ENCODE assay signal across 26 cellular contexts in genomic region chr5:78726003-78726402, GRCh38.
"Had no signal": no experiment of that assay in that cellular context is flagged by ENCODE, and none has a peak within 500 bp of the region (broad histone marks: within the 10 kb centered on the region; RNA-seq: fewer than 3 reads in every experiment).

No MANE protein-coding gene starts in this region.

- H3K36me3 ChIP-seq: gastroesophageal sphincter, heart left ventricle, ovary, spleen, suprapubic skin, transverse colon, upper lobe of right lung, uterus had no signal

- H3K79me2 ChIP-seq: hepatocyte had no signal

- H3K4me3 Mint-ChIP-seq: effector memory CD8-positive, alpha-beta T cell; naive thymus-derived CD8-positive, alpha-beta T cell; nephron progenitor cell; stimulated activated naive CD8-positive, alpha-beta T cell treated with anti-CD3 and anti-CD28 coated beads, Interleukin-15, amount 100 ng/mL, for 72 hours had no signal

- H3K36me3 Mint-ChIP-seq: naive thymus-derived CD8-positive, alpha-beta T cell had no signal

- ATAC-seq: effector memory CD8-positive, alpha-beta T cell; gastroesophageal sphincter; heart left ventricle; naive thymus-derived CD8-positive, alpha-beta T cell; psoas muscle; right cardiac atrium; stimulated activated naive CD8-positive, alpha-beta T cell treated with anti-CD3 and anti-CD28 coated beads, Interleukin-15, amount 100 ng/mL, for 72 hours; upper lobe of right lung had no signal

- DNase-seq: dermis blood vessel endothelial cell; effector memory CD8-positive, alpha-beta T cell; foreskin fibroblast; heart left ventricle; kidney; mesendoderm; midbrain; naive thymus-derived CD8-positive, alpha-beta T cell; nephron progenitor cell; occipital lobe; ovary; posterior cingulate gyrus; psoas muscle; right cardiac atrium; spleen; stimulated activated CD4-positive, alpha-beta T cell treated with anti-CD3 and anti-CD28 coated beads, Interleukin-2, amount 100 ng/mL, for 48 hours; stimulated activated naive CD4-positive, alpha-beta T cell; stimulated activated naive CD8-positive, alpha-beta T cell treated with anti-CD3 and anti-CD28 coated beads, Interleukin-15, amount 100 ng/mL, for 72 hours; transverse colon; upper lobe of right lung; uterus had no signal

- H3K4me1 Mint-ChIP-seq: stimulated activated naive CD8-positive, alpha-beta T cell treated with anti-CD3 and anti-CD28 coated beads, Interleukin-15, amount 100 ng/mL, for 72 hours had no signal

- H3K27ac ChIP-seq: coronary artery, gastroesophageal sphincter, heart left ventricle, ovary, psoas muscle, skin epidermis, suprapubic skin, transverse colon, upper lobe of right lung, uterus had no signal

- H2AFZ ChIP-seq: hepatocyte had no signal

- FAIRE-seq: kidney had no signal

- H3K9me3 ChIP-seq: gastroesophageal sphincter, ovary, psoas muscle, spleen, suprapubic skin, transverse colon, upper lobe of right lung, uterus had no signal

- H3K9me3 Mint-ChIP-seq: nephron progenitor cell had no signal

- H3K4me2 ChIP-seq: hepatocyte had no signal

- H3K4me1 ChIP-seq: upper lobe of right lung, uterus had no signal

- H3K4me3 ChIP-seq: coronary artery, gastroesophageal sphincter, heart left ventricle, hepatocyte, ovary, psoas muscle, skin epidermis, spleen, suprapubic skin, transverse colon, upper lobe of right lung, uterus had no signal

- H3K27ac Mint-ChIP-seq: effector memory CD8-positive, alpha-beta T cell; naive thymus-derived CD8-positive, alpha-beta T cell; nephron progenitor cell; stimulated activated naive CD8-positive, alpha-beta T cell treated with anti-CD3 and anti-CD28 coated beads, Interleukin-15, amount 100 ng/mL, for 72 hours had no signal

- H3K27me3 ChIP-seq: gastroesophageal sphincter, heart left ventricle, hepatocyte, ovary, spleen, suprapubic skin, transverse colon, upper lobe of right lung, uterus had no signal
